In the genomic region with DNA sequence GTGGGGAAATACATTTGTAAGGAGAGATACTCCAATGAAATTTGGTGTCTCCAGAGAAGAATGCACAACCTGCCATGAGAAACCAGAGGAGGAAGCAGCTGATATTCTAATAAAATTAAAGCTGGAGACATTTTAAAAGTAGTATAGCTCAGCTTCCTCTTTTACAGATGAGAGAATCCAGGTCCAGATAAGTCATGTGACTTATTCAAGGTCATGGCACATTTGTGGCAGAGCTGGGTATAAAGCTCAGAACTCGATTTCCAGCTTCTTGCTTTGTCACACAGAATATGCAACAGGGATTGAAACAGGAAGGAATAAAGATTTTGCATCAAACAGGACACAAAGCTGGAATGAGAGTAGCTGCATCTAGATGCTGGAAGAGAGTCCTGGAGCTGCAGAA, we compare ENCODE assay signal across 1 cellular context.
TF ChIP-seq lines count a peak whose summit lies in the region.

No MANE protein-coding gene starts in this region.

TF ChIP-seq in K562, 482 proteins besides CTCF, POLR2A, EP300 and RAD21 (continued from another document):
- TF ChIP-seq, protein P1, sequence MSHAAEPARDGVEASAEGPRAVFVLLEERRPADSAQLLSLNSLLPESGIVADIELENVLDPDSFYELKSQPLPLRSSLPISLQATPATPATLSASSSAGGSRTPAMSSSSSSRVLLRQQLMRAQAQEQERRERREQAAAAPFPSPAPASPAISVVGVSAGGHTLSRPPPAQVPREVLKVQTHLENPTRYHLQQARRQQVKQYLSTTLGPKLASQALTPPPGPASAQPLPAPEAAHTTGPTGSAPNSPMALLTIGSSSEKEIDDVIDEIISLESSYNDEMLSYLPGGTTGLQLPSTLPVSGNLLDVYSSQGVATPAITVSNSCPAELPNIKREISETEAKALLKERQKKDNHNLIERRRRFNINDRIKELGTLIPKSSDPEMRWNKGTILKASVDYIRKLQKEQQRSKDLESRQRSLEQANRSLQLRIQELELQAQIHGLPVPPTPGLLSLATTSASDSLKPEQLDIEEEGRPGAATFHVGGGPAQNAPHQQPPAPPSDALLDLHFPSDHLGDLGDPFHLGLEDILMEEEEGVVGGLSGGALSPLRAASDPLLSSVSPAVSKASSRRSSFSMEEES (CRISPR knock-in tag; IDR thresholded peaks at IDR 0.05): peak; percentile 60
